In the genomic region with DNA sequence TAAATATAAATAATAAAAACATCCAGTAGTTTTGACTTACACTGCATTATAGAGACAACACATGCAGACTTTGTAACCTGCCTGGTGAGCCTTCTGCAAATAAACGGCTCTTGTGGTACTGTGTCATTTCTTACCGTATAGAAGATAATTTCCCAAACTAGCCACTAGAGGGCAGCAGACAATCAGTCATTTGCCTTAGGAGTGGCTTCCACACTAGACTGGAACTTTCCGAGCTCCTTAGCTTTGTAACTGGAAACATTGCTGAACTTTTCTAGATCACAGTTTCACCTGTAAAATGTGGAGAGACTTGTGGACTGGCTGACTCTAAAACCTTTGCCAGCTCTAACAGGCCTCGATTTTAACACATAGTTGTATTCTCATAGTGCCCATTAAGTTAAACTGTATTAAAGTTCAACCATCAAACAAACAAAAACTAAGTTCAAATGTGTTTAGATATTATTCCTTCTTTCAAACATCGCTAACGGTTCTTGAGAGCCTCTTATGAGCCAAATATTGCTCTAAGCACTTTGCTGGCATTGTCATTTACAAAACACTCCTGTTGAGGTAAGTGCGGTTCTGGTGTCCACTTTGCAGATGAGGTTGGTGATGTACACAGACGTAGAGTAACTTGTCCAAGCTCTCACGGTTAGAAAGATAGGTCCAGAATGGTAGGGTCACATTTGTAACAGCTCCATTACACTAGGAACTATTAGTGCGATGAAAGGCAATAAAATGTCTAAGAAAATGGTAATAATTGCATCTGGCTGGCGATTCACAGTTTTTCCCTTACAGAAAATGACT, we compare ENCODE assay signal across 1 cellular context.
TF ChIP-seq lines count a peak whose summit lies in the region.

No MANE protein-coding gene starts in this region.

TF ChIP-seq in HepG2, 621 proteins besides CTCF, POLR2A, EP300 and RAD21 (continued from another document):
- no peak for TF ChIP-seq DBP (CRISPR knock-in tag; IDR thresholded peaks at IDR 0.05; ENCODE audit: not compliant biosample characterization)
- TF ChIP-seq ZNF180 (CRISPR knock-in tag; IDR thresholded peaks at IDR 0.05; ENCODE audit: borderline replicate concordance, low read depth): no peak
- no peak for TF ChIP-seq XRCC5 (optimal IDR thresholded peaks at IDR 0.05; ENCODE audit: low read length)
- no peak for TF ChIP-seq ZNF512 (CRISPR knock-in tag; IDR thresholded peaks at IDR 0.05)
- no peak for TF ChIP-seq THAP7 (CRISPR knock-in tag; IDR thresholded peaks at IDR 0.05)
- TF ChIP-seq RXRB (CRISPR knock-in tag; IDR thresholded peaks at IDR 0.05; ENCODE audit: borderline replicate concordance): peak; percentile 40; the same call in 1 of the 2 replicates
- TF ChIP-seq, protein P1, sequence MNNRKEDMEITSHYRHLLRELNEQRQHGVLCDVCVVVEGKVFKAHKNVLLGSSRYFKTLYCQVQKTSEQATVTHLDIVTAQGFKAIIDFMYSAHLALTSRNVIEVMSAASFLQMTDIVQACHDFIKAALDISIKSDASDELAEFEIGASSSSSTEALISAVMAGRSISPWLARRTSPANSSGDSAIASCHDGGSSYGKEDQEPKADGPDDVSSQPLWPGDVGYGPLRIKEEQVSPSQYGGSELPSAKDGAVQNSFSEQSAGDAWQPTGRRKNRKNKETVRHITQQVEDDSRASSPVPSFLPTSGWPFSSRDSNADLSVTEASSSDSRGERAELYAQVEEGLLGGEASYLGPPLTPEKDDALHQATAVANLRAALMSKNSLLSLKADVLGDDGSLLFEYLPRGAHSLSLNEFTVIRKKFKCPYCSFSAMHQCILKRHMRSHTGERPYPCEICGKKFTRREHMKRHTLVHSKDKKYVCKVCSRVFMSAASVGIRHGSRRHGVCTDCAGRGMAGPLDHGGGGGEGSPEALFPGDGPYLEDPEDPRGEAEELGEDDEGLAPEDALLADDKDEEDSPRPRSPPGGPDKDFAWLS (CRISPR knock-in tag; IDR thresholded peaks at IDR 0.05; ENCODE audit: borderline replicate concordance): no peak
- no peak for TF ChIP-seq U2AF2 (IDR thresholded peaks at IDR 0.05; ENCODE audit: low read depth, low read length)
- TF ChIP-seq HOXA5 (CRISPR knock-in tag; IDR thresholded peaks at IDR 0.05): no peak
- no peak for TF ChIP-seq PCBP2 (optimal IDR thresholded peaks at IDR 0.05; ENCODE audit: low read depth, low read length, poor library complexity, severe bottlenecking)
- no peak for TF ChIP-seq ZFYVE20 (CRISPR knock-in tag; IDR thresholded peaks at IDR 0.05; ENCODE audit: borderline replicate concordance, low read depth)
- TF ChIP-seq, protein P2, sequence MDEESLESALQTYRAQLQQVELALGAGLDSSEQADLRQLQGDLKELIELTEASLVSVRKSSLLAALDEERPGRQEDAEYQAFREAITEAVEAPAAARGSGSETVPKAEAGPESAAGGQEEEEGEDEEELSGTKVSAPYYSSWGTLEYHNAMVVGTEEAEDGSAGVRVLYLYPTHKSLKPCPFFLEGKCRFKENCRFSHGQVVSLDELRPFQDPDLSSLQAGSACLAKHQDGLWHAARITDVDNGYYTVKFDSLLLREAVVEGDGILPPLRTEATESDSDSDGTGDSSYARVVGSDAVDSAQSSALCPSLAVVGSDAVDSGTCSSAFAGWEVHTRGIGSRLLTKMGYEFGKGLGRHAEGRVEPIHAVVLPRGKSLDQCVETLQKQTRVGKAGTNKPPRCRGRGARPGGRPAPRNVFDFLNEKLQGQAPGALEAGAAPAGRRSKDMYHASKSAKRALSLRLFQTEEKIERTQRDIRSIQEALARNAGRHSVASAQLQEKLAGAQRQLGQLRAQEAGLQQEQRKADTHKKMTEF (CRISPR knock-in tag; IDR thresholded peaks at IDR 0.05): 0 out of 2 replicates have a peak, but pooled peaks have one; percentile 47
- TF ChIP-seq, protein P3, sequence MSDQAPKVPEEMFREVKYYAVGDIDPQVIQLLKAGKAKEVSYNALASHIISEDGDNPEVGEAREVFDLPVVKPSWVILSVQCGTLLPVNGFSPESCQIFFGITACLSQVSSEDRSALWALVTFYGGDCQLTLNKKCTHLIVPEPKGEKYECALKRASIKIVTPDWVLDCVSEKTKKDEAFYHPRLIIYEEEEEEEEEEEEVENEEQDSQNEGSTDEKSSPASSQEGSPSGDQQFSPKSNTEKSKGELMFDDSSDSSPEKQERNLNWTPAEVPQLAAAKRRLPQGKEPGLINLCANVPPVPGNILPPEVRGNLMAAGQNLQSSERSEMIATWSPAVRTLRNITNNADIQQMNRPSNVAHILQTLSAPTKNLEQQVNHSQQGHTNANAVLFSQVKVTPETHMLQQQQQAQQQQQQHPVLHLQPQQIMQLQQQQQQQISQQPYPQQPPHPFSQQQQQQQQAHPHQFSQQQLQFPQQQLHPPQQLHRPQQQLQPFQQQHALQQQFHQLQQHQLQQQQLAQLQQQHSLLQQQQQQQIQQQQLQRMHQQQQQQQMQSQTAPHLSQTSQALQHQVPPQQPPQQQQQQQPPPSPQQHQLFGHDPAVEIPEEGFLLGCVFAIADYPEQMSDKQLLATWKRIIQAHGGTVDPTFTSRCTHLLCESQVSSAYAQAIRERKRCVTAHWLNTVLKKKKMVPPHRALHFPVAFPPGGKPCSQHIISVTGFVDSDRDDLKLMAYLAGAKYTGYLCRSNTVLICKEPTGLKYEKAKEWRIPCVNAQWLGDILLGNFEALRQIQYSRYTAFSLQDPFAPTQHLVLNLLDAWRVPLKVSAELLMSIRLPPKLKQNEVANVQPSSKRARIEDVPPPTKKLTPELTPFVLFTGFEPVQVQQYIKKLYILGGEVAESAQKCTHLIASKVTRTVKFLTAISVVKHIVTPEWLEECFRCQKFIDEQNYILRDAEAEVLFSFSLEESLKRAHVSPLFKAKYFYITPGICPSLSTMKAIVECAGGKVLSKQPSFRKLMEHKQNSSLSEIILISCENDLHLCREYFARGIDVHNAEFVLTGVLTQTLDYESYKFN (CRISPR knock-in tag; conservative IDR thresholded peaks at IDR 0.05): peak; percentile 24; the same call in 1 of the 2 replicates
- TF ChIP-seq, protein P4, sequence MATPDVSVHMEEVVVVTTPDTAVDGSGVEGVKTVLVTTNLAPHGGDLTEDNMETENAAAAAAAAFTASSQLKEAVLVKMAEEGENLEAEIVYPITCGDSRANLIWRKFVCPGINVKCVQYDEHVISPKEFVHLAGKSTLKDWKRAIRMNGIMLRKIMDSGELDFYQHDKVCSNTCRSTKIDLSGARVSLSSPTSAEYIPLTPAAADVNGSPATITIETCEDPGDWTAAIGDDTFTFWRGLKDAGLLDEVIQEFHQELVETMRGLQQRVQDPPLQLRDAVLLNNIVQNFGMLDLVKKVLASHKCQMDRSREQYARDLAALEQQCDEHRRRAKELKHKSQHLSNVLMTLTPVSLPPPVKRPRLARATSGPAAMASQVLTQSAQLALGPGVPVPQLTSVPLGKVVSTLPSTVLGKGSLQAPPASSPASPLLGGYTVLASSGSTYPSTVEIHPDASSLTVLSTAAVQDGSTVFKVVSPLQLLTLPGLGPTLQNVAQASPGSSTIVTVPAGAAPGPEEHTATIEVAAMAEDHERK (CRISPR knock-in tag; IDR thresholded peaks at IDR 0.05; ENCODE audit: low read depth): no peak
- no peak for TF ChIP-seq ZNF737 (CRISPR knock-in tag; IDR thresholded peaks at IDR 0.05; ENCODE audit: borderline replicate concordance)
- no peak for TF ChIP-seq FLYWCH1 (CRISPR knock-in tag; IDR thresholded peaks at IDR 0.05)
- TF ChIP-seq KLF9 (CRISPR knock-in tag; IDR thresholded peaks at IDR 0.05; ENCODE audit: low read depth): 0 out of 2 replicates have a peak, but pooled peaks have one; percentile 38
- no peak for TF ChIP-seq ZNF777 (CRISPR knock-in tag; IDR thresholded peaks at IDR 0.05)
- no peak for TF ChIP-seq ZNF563 (CRISPR knock-in tag; IDR thresholded peaks at IDR 0.05)
- TF ChIP-seq PITX1 (CRISPR knock-in tag; IDR thresholded peaks at IDR 0.05): no peak
- TF ChIP-seq ZBTB44 (CRISPR knock-in tag; IDR thresholded peaks at IDR 0.05): no peak
- no peak for TF ChIP-seq ATF4 (CRISPR knock-in tag; IDR thresholded peaks at IDR 0.05)
- TF ChIP-seq, protein P5, sequence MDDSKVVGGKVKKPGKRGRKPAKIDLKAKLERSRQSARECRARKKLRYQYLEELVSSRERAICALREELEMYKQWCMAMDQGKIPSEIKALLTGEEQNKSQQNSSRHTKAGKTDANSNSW (CRISPR knock-in tag; IDR thresholded peaks at IDR 0.05; ENCODE audit: borderline replicate concordance): no peak
- 0 out of 2 replicates have a peak, but pooled peaks have one; percentile 35 for TF ChIP-seq MIER3 (CRISPR knock-in tag; IDR thresholded peaks at IDR 0.05; ENCODE audit: borderline replicate concordance)
- 0 out of 2 replicates have a peak, but pooled peaks have one; percentile 32 for TF ChIP-seq MED1 (CRISPR knock-in tag; IDR thresholded peaks at IDR 0.05)
- TF ChIP-seq, protein P6, sequence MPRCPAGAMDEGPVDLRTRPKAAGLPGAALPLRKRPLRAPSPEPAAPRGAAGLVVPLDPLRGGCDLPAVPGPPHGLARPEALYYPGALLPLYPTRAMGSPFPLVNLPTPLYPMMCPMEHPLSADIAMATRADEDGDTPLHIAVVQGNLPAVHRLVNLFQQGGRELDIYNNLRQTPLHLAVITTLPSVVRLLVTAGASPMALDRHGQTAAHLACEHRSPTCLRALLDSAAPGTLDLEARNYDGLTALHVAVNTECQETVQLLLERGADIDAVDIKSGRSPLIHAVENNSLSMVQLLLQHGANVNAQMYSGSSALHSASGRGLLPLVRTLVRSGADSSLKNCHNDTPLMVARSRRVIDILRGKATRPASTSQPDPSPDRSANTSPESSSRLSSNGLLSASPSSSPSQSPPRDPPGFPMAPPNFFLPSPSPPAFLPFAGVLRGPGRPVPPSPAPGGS (CRISPR knock-in tag; IDR thresholded peaks at IDR 0.05): no peak
- TF ChIP-seq FOXA3 (CRISPR knock-in tag; IDR thresholded peaks at IDR 0.05): peak; percentile 15; the same call in 1 of the 2 replicates
- TF ChIP-seq HNRNPL (IDR thresholded peaks at IDR 0.05; ENCODE audit: low read depth, low read length): no peak
- TF ChIP-seq SSRP1 (CRISPR knock-in tag; IDR thresholded peaks at IDR 0.05): no peak
- TF ChIP-seq LRRFIP1 (CRISPR knock-in tag; conservative IDR thresholded peaks at IDR 0.05): no peak
- TF ChIP-seq KDM6A (CRISPR knock-in tag; IDR thresholded peaks at IDR 0.05; ENCODE audit: low read depth): no peak
- TF ChIP-seq KLF6 (CRISPR knock-in tag; IDR thresholded peaks at IDR 0.05): peak; percentile 65; the same call in 1 of the 2 replicates
